Comparison of ENCODE assay signal across 8 cellular contexts in the genomic region with DNA sequence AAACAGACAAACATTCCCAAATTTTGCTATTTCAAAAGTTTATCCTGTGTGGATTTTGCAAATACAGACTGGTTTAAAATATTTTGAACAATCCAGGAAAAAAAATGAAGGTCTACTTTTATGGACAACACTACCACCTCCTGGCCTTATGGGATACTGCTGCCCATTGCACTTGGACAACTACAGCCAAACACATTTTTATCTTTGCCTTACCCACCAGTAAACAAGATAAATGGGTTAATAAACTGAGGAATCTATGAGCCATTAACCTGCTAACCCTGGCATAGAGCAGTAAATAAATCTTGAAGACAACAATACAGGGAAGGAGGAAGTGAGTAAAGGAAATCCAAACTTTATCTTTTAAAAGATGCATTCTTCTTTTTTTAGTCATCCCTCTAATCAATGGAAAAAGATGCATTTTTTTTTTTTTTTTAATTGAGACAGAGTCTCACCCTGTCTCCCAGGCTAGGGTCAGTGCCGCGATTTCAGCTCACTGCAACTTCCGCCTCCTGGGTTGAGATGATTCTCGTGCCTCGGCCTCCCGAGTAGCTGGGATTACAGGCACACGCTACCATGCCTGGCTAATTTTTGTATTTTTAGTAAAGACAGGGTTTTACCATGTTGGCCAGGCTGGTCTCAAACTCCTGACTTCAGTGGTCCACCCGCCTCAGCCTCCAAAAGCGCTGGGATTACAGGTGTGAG. TPM values are rescaled to one million over a fixed set of nuclear protein-coding genes. Genes with fewer than 3 reads are reported as not detected.
A peak's percentile ranks its signal among the peaks of the same experiment; 100 is the strongest.
DNase-seq lines count a peak whose midpoint lies in the region; ATAC-seq and TF ChIP-seq lines count a peak whose summit lies in the region.

No MANE protein-coding gene starts in this region.

- peaks cover 12 to 18% (median 13%) of the 10 kb centered on the region in 3 donors for H3K4me1 Mint-ChIP-seq in T-cell

- H3K27me3 Mint-ChIP-seq in T-cell, result peaks cover 0 to 7% of the 10 kb centered on the region in 2 donors

- no peaks in the 10 kb centered on the region for H3K36me3 Mint-ChIP-seq in T-cell

- no peak overlapping the region for H3K4me3 ChIP-seq in heart left ventricle

- DNase-seq in heart left ventricle (peak in 1 of 5 donors; percentile 31), Right ventricle myocardium superior (no peak), MV-4-11 (lab: John Stamatoyannopoulos, UW) (peak; percentile 19), T-cell (peak in 16 of 34 experiments; percentile 6 to 43 (median 27)), dedifferentiated amniotic fluid mesenchymal stem cell (ENCODE audit: extremely low spot score) (peak; percentile 69), midbrain (lab: John Stamatoyannopoulos, UW) (peak; percentile 75)

- TF ChIP-seq POLR2A in heart left ventricle (IDR thresholded peaks at IDR 0.05), result no peak

- peaks cover 0 to 24% (median 13%) of the 10 kb centered on the region in 12 donors for H3K4me1 ChIP-seq in heart left ventricle

- 85 to 91% (median 88%) methylated on average over 9 of the region's 9 CpGs for WGBS in heart left ventricle, 4 donors

- peak overlapping the region in 2 of 3 donors; percentile 46 to 81 for H3K4me3 Mint-ChIP-seq in T-cell

- no peaks in the 10 kb centered on the region for H3K9me3 ChIP-seq in heart left ventricle

- POLR2A ChIA-PET in T-cell (lab: Charles Lee), result no interaction called here

- intact Hi-C loops in heart left ventricle (cut with DNase I), result loop anchor here in 9 of 10 donors (1.0 to 10.0 kb wide), 14 partner anchors 108 to 388 kb away; partner anchors contain the start of genes PRELID3A (in 3 of the 9), AFG3L2 (in 2 of the 9) and TUBB6 (in 1 of the 9)
- intact Hi-C loops in Right ventricle myocardium superior (cut with DNase I), result loop anchor here (5.0 kb wide), 2 partner anchors 123 to 268 kb away; no protein-coding TSS in a partner anchor

- H3K27ac ChIP-seq in heart left ventricle, result no peak overlapping the region

- TF ChIP-seq CTCF in heart left ventricle (IDR thresholded peaks at IDR 0.05), result peak; percentile 77 to 93 (median 88)

- H3K27ac Mint-ChIP-seq in T-cell, result no peak overlapping the region

- H3K9me3 Mint-ChIP-seq in T-cell, result no peaks in the 10 kb centered on the region

- no peaks in the 10 kb centered on the region for H3K27me3 ChIP-seq in heart left ventricle

- peaks cover 0 to 10% (median 0%) of the 10 kb centered on the region in 9 donors for H3K36me3 ChIP-seq in heart left ventricle

- CTCF ChIA-PET in T-cell (lab: Charles Lee), result interaction anchor here (0.6 to 2.5 kb wide), 4 partner anchors 9 to 310 kb away, joined by 3 to 20 read pairs (median 3); no protein-coding TSS in a partner anchor

- ATAC-seq in heart left ventricle, result peak in 1 of 4 donors; percentile 43
- no peak for ATAC-seq in Right ventricle myocardium superior (ENCODE audit: poor library complexity)
- peak in 1 of 4 experiments; percentile 30 for ATAC-seq in T-cell (replicated peaks in 1 of 4)
- no peak for ATAC-seq in GM18517 (IDR thresholded peaks at IDR 0.05; ENCODE audit: unreplicated experiment)
- ATAC-seq in GM19455 (IDR thresholded peaks at IDR 0.05; ENCODE audit: unreplicated experiment), result no peak

RNA-seq across cellular contexts. Expression of gene SPIRE1, which starts 2.1 kb away (rescaled TPM):
- total RNA-seq in heart left ventricle, result 10 to 100 TPM; 35.8 to 67.6 (median 48.0) TPM
- polyA plus RNA-seq in heart left ventricle, result 10 to 100 TPM in 1 of 2 donors, 1 to 10 TPM in 1; 8.3 to 28.2 TPM
- total RNA-seq in Right ventricle myocardium superior, result 33.5 TPM
- total RNA-seq in T-cell, result 1 to 10 TPM; 1.1 to 2.9 (median 1.4) TPM

RNA-seq across cellular contexts. Expression of gene CEP76, which starts 42.5 kb away (rescaled TPM):
- total RNA-seq in heart left ventricle (1 to 10 TPM; 1.6 to 7.9 (median 4.4) TPM), Right ventricle myocardium superior (2.4 TPM), T-cell (1 to 10 TPM; 6.8 to 9.7 (median 8.2) TPM)
- 1 to 10 TPM; 1.3 to 3.2 TPM for polyA plus RNA-seq in heart left ventricle

RNA-seq across cellular contexts. Expression of gene PSMG2, which starts 42.8 kb away (rescaled TPM):
- total RNA-seq in heart left ventricle, result 10 to 100 TPM; 35.8 to 61.5 (median 44.7) TPM
- polyA plus RNA-seq in heart left ventricle, result 10 to 100 TPM; 55.5 to 65.7 TPM
- total RNA-seq in Right ventricle myocardium superior, result 42.6 TPM
- 10 to 100 TPM; 50.3 to 59.9 (median 56.1) TPM for total RNA-seq in T-cell
